8 cellular contexts compared by ENCODE assay signal in genomic region chr14:71320107-71320733, GRCh38. TPM values are rescaled to one million over a fixed set of nuclear protein-coding genes. Genes with fewer than 3 reads are reported as not detected.
DNase-seq lines count a peak whose midpoint lies in the region; ATAC-seq and TF ChIP-seq lines count a peak whose summit lies in the region.

Gene SIPA1L1 (plus strand): TSS chr14:71320476.

- in situ Hi-C loops in GM13976 (cut with MboI; ENCODE audit: low sequenced_read_pairs, unreplicated experiment), result loop anchor here (10.0 kb wide), 2 partner anchors 235 to 435 kb away; no protein-coding TSS in a partner anchor

- no peaks in the 10 kb centered on the region for H3K27me3 ChIP-seq in heart right ventricle
- H3K27me3 ChIP-seq in upper lobe of right lung, result no peaks in the 10 kb centered on the region

- WGBS in heart right ventricle, 2 donors, result 0 to 1% methylated on average over 48 to 52 of the region's 52 CpGs

- peak within 1 kb of the TSS; percentile 79 to 99 (median 96) for H3K4me3 ChIP-seq in heart right ventricle
- peak within 1 kb of the TSS; percentile 89 for H3K4me3 ChIP-seq in upper lobe of right lung

- H3K36me3 ChIP-seq in heart right ventricle, result no peaks in the 10 kb centered on the region
- H3K36me3 ChIP-seq in upper lobe of right lung, result no peaks in the 10 kb centered on the region

- peak; percentile 79 for ATAC-seq in HG02870 (IDR thresholded peaks at IDR 0.05; ENCODE audit: unreplicated experiment)
- ATAC-seq in heart right ventricle, result peak; percentile 95 to 99 (median 98)
- ATAC-seq in upper lobe of right lung, result peak; percentile 93

- peaks cover 0 to 52% (median 21%) of the 10 kb centered on the region in 9 donors for H3K4me1 ChIP-seq in heart right ventricle
- H3K4me1 ChIP-seq in upper lobe of right lung, result peaks cover 22% of the 10 kb centered on the region

- TF ChIP-seq CTCF in GM13976 (IDR thresholded peaks at IDR 0.05; ENCODE audit: borderline replicate concordance, control extremely low read depth, extremely low read depth, insufficient read depth, missing control alignments) (no peak), heart right ventricle (IDR thresholded peaks at IDR 0.05) (no peak), upper lobe of right lung (IDR thresholded peaks at IDR 0.05) (no peak)

- intact Hi-C loops in T-helper 1 cell treated with Interleukin-12 subunit alpha and Interleukin-12 subunit beta and Interleukin-4 antibody, amounts not matched to agents 30 ng/mL and 1 ng/mL, for 36 hours (cut with micrococcal nuclease), result loop anchor here (1.0 to 10.0 kb wide), 12 partner anchors 53 to 1575 kb away; partner anchors contain the start of genes DPF3, MAP3K9, PCNX1 and TTC9
- intact Hi-C loops in heart right ventricle (cut with DNase I) (loop anchor here in 7 of 10 donors (2.0 to 10.0 kb wide), 6 partner anchors 265 to 437 kb away; no protein-coding TSS in a partner anchor), posterior vena cava (cut with DNase I) (loop anchor here (5.0 to 10.0 kb wide), 3 partner anchors 115 to 432 kb away; no protein-coding TSS in a partner anchor), upper lobe of right lung (cut with DNase I) (no loop called here)

- H3K9me3 ChIP-seq in heart right ventricle (no peaks in the 10 kb centered on the region), upper lobe of right lung (no peaks in the 10 kb centered on the region)

- DNase-seq in GM13976 (ENCODE audit: low spot score) (peak; percentile 95), NCI-H146 treated with DMSO at 0.1 percent for 48 hours (lab: John Stamatoyannopoulos, UW; ENCODE audit: unreplicated experiment) (peak; percentile 89), amniotic epithelial cell (ENCODE audit: low read depth) (peak; percentile 98), heart right ventricle (peak; percentile 98 to 99), posterior vena cava (ENCODE audit: low spot score) (peak; percentile 99), upper lobe of right lung (peak; percentile 99)

- H3K27ac ChIP-seq in heart right ventricle (peak within 1 kb of the TSS; percentile 83 to 97 (median 92)), upper lobe of right lung (peak within 1 kb of the TSS; percentile 96)

RNA-seq across cellular contexts. Expression of gene SIPA1L1, which starts in this region (rescaled TPM):
- total RNA-seq in T-helper 1 cell treated with Interleukin-12 subunit alpha and Interleukin-12 subunit beta and Interleukin-4 antibody, amounts not matched to agents 30 ng/mL and 1 ng/mL, for 36 hours, result 71.8 and 77.0 TPM in 2 replicates
- total RNA-seq in heart right ventricle (10 to 100 TPM in 1 of 10 donors, 1 to 10 TPM in 9; 5.7 to 18.0 (median 8.4) TPM), posterior vena cava (10 to 100 TPM; 33.3 to 36.0 TPM), upper lobe of right lung (52.1 TPM)
- 1 to 10 TPM; 4.3 to 4.9 TPM for polyA plus RNA-seq in heart right ventricle

Comparison
In these comparisons a context has a peak if more than half of its experiments do, and no peak if none do; other contexts are left out.
1. Peak in every context shown above with its lines: DNase-seq, ATAC-seq, H3K4me3 ChIP-seq and H3K27ac ChIP-seq.